Comparison of ENCODE assay signal across 3 cellular contexts in genomic region chr12:98042668-98043067, GRCh38.
"Had no signal": no experiment of that assay in that cellular context is flagged by ENCODE, and none has a peak within 500 bp of the region (broad histone marks: within the 10 kb centered on the region; RNA-seq: fewer than 3 reads in every experiment).

No MANE protein-coding gene starts in this region.

- ATAC-seq: GM12878 had no signal

- DNase-seq: GDM1, GF-D8 had no signal

- H3K4me3 ChIP-seq: GM12878 had no signal
